In genomic region chr12:96396914-96397313, GRCh38 we compare ENCODE assay signal across 9 cellular contexts. TPM values are rescaled to one million over a fixed set of nuclear protein-coding genes. Genes with fewer than 3 reads are reported as not detected.
A peak's percentile ranks its signal among the peaks of the same experiment; 100 is the strongest.
DNase-seq lines count a peak whose midpoint lies in the region; ATAC-seq and TF ChIP-seq lines count a peak whose summit lies in the region.
"Had no signal": no experiment of that assay in that cellular context is flagged by ENCODE, and none has a peak within 500 bp of the region (broad histone marks: within the 10 kb centered on the region; RNA-seq: fewer than 3 reads in every experiment).

No MANE protein-coding gene starts in this region.

- peaks cover 23% of the 10 kb centered on the region for H3K4me1 ChIP-seq in RWPE2 (ENCODE audit: insufficient read depth, poor library complexity, severe bottlenecking)

- CTCF ChIA-PET in activated CD4-positive, alpha-beta T cell treated with anti-CD3 and anti-CD28 coated beads for 36 hours (lab: Charles Lee): interaction anchor here (0.7 to 5.8 kb wide), 9 partner anchors 8 to 182 kb away, joined by 3 to 39 read pairs (median 4); partner anchors contain the start of gene CFAP54

- no peak for TF ChIP-seq CTCF in RWPE2 (IDR thresholded peaks at IDR 0.05; ENCODE audit: poor library complexity, severe bottlenecking)
- TF ChIP-seq CTCF in fibroblast of mammary gland (conservative IDR thresholded peaks at IDR 0.05; ENCODE audit: control insufficient read depth, insufficient read depth, low read depth, low read length): no peak

- no peak for DNase-seq in activated CD4-positive, alpha-beta T cell treated with anti-CD3 and anti-CD28 coated beads for 36 hours
- no peak for DNase-seq in activated CD4-positive, alpha-beta T cell treated with anti-CD3 and anti-CD28 coated beads for 1 hour
- DNase-seq in RWPE2 (ENCODE audit: low spot score) (no peak), fibroblast of mammary gland (ENCODE audit: low read depth) (no peak), putamen (ENCODE audit: low spot score) (peak; percentile 44), islet precursor cell (no peak), dedifferentiated amniotic fluid mesenchymal stem cell (ENCODE audit: extremely low spot score) (no peak)
- DNase-seq: NCI-H2227 treated with DMSO at 0.1 percent for 48 hours had no signal

- peaks cover 9% of the 10 kb centered on the region for H3K36me3 ChIP-seq in RWPE2 (ENCODE audit: low read depth)

- ATAC-seq in activated CD4-positive, alpha-beta T cell treated with anti-CD3 and anti-CD28 coated beads for 36 hours: no peak
- ATAC-seq in RWPE2 (ENCODE audit: low read depth) (no peak), HG03025 (IDR thresholded peaks at IDR 0.05; ENCODE audit: low FRiP score, unreplicated experiment) (no peak)

- no peaks in the 10 kb centered on the region for H3K27me3 ChIP-seq in RWPE2 (ENCODE audit: insufficient read depth, poor library complexity, severe bottlenecking)

- H3K4me1 Mint-ChIP-seq in activated CD4-positive, alpha-beta T cell treated with anti-CD3 and anti-CD28 coated beads for 36 hours: peaks cover 41% of the 10 kb centered on the region

- peaks cover 2% of the 10 kb centered on the region for H3K36me3 Mint-ChIP-seq in activated CD4-positive, alpha-beta T cell treated with anti-CD3 and anti-CD28 coated beads for 36 hours (ENCODE audit: low read depth)

- peak overlapping the region; percentile 39 for H3K27ac Mint-ChIP-seq in activated CD4-positive, alpha-beta T cell treated with anti-CD3 and anti-CD28 coated beads for 36 hours

- H3K9me3 Mint-ChIP-seq in activated CD4-positive, alpha-beta T cell treated with anti-CD3 and anti-CD28 coated beads for 36 hours (ENCODE audit: low read depth): no peaks in the 10 kb centered on the region

- H3K4me3 ChIP-seq in RWPE2 (ENCODE audit: severe bottlenecking) (peak overlapping the region; percentile 92), fibroblast of mammary gland (ENCODE audit: control insufficient read depth, low read depth, low read length) (peak overlapping the region; percentile 98)

- no peaks in the 10 kb centered on the region for H3K9me3 ChIP-seq in RWPE2 (ENCODE audit: severe bottlenecking)

- POLR2A ChIA-PET in activated CD4-positive, alpha-beta T cell treated with anti-CD3 and anti-CD28 coated beads for 36 hours (lab: Charles Lee): interaction anchor here (0.6 kb wide), 1 partner anchor 683 kb away, joined by 5 read pairs; no protein-coding TSS in a partner anchor

- H3K4me3 Mint-ChIP-seq in activated CD4-positive, alpha-beta T cell treated with anti-CD3 and anti-CD28 coated beads for 36 hours: peak overlapping the region; percentile 89

- peak overlapping the region; percentile 94 for H3K27ac ChIP-seq in RWPE2 (ENCODE audit: poor library complexity, severe bottlenecking)

- no peaks in the 10 kb centered on the region for H3K27me3 Mint-ChIP-seq in activated CD4-positive, alpha-beta T cell treated with anti-CD3 and anti-CD28 coated beads for 36 hours

- intact Hi-C loops in activated CD4-positive, alpha-beta T cell treated with anti-CD3 and anti-CD28 coated beads for 36 hours (cut with DNase I, micrococcal nuclease): loop anchor here (5.0 to 10.0 kb wide), 3 partner anchors 100 to 455 kb away; partner anchors contain the start of genes AMDHD1 (in 1 of the 2) and CCDC38 (in 1 of the 2)

RNA-seq across cellular contexts. Expression of gene CDK17, which starts 3.3 kb away (rescaled TPM):
- 10 to 100 TPM; 38.0 to 39.4 TPM for total RNA-seq in activated CD4-positive, alpha-beta T cell treated with anti-CD3 and anti-CD28 coated beads for 36 hours
